In genomic region chr9:71858812-71859211, GRCh38 we compare ENCODE assay signal across 10 cellular contexts. TPM values are rescaled to one million over a fixed set of nuclear protein-coding genes. Genes with fewer than 3 reads are reported as not detected.
A peak's percentile ranks its signal among the peaks of the same experiment; 100 is the strongest.
DNase-seq lines count a peak whose midpoint lies in the region; ATAC-seq lines count a peak whose summit lies in the region.
"Had no signal": no experiment of that assay in that cellular context is flagged by ENCODE, and none has a peak within 500 bp of the region (broad histone marks: within the 10 kb centered on the region; RNA-seq: fewer than 3 reads in every experiment).

No MANE protein-coding gene starts in this region.

- peak in 1 of 2 donors; percentile 6 for DNase-seq in activated naive CD4-positive, alpha-beta T cell treated with anti-CD3 and anti-CD28 coated beads, Interleukin-2, amount 50 U/mL, for 72 hours (ENCODE audit: low spot score in 2 of 2)
- no peak for DNase-seq in activated naive CD4-positive, alpha-beta T cell treated with Interleukin-2 at 50 U/mL for 16 hours
- DNase-seq in Right ventricle myocardium inferior (ENCODE audit: missing footprints) (no peak), occipital lobe (lab: John Stamatoyannopoulos, UW) (no peak), MG63 (no peak)
- DNase-seq: Karpas-422 had no signal

- H3K9me3 ChIP-seq in MG63: peaks cover 9% of the 10 kb centered on the region

- intact Hi-C loops in Right ventricle myocardium inferior (cut with DNase I): no loop called here

- H3K36me3 ChIP-seq in MG63: no peaks in the 10 kb centered on the region; the same call in 1 of the 2 replicates

- no peak overlapping the region for H3K4me3 Mint-ChIP-seq in T-helper 1 cell treated with Interleukin-12 subunit alpha and Interleukin-12 subunit beta and Interleukin-4 antibody, amounts not matched to agents 30 μg/mL and 1 μg/mL, for 36 hours

- H3K27ac Mint-ChIP-seq in activated naive CD4-positive, alpha-beta T cell treated with anti-CD3 and anti-CD28 coated beads, Interleukin-2, amount 50 U/mL, for 72 hours: peak overlapping the region in 1 of 2 donors; percentile 11
- H3K27ac Mint-ChIP-seq in T-helper 1 cell treated with Interleukin-12 subunit alpha and Interleukin-12 subunit beta and Interleukin-4 antibody, amounts not matched to agents 30 μg/mL and 1 μg/mL, for 36 hours: peak overlapping the region; percentile 19

- peak; percentile 96 to 97 for ATAC-seq in activated naive CD4-positive, alpha-beta T cell treated with anti-CD3 and anti-CD28 coated beads, Interleukin-2, amount 50 U/mL, for 72 hours
- ATAC-seq in HG02981 (IDR thresholded peaks at IDR 0.05; ENCODE audit: unreplicated experiment): peak; percentile 84
- no peak for ATAC-seq in Right ventricle myocardium inferior
- ATAC-seq in HG02623 (IDR thresholded peaks at IDR 0.05; ENCODE audit: unreplicated experiment): no peak

- H3K27me3 ChIP-seq in MG63: no peaks in the 10 kb centered on the region

- H3K27me3 Mint-ChIP-seq in T-helper 1 cell treated with Interleukin-12 subunit alpha and Interleukin-12 subunit beta and Interleukin-4 antibody, amounts not matched to agents 30 μg/mL and 1 μg/mL, for 36 hours (ENCODE audit: low read depth): no peaks in the 10 kb centered on the region

- no peak overlapping the region for H3K4me3 ChIP-seq in MG63
- H3K4me3 ChIP-seq: lung had no signal

- peaks cover 5 to 9% of the 10 kb centered on the region in 2 donors for H3K9me3 Mint-ChIP-seq in activated naive CD4-positive, alpha-beta T cell treated with anti-CD3 and anti-CD28 coated beads, Interleukin-2, amount 50 U/mL, for 72 hours
- peaks cover 27% of the 10 kb centered on the region for H3K9me3 Mint-ChIP-seq in T-helper 1 cell treated with Interleukin-12 subunit alpha and Interleukin-12 subunit beta and Interleukin-4 antibody, amounts not matched to agents 30 μg/mL and 1 μg/mL, for 36 hours

- H3K4me1 Mint-ChIP-seq in T-helper 1 cell treated with Interleukin-12 subunit alpha and Interleukin-12 subunit beta and Interleukin-4 antibody, amounts not matched to agents 30 μg/mL and 1 μg/mL, for 36 hours (ENCODE audit: low read depth): peaks cover 15% of the 10 kb centered on the region

- H3K36me3 Mint-ChIP-seq in activated naive CD4-positive, alpha-beta T cell treated with anti-CD3 and anti-CD28 coated beads, Interleukin-2, amount 50 U/mL, for 72 hours: peaks cover 8 to 33% of the 10 kb centered on the region in 2 donors
- H3K36me3 Mint-ChIP-seq in T-helper 1 cell treated with Interleukin-12 subunit alpha and Interleukin-12 subunit beta and Interleukin-4 antibody, amounts not matched to agents 30 μg/mL and 1 μg/mL, for 36 hours (ENCODE audit: low read depth): peaks cover 34% of the 10 kb centered on the region

RNA-seq across cellular contexts. Expression of gene ABHD17B, which starts 52.2 kb away (rescaled TPM):
- 10 to 100 TPM; 11.1 to 15.4 TPM for total RNA-seq in activated naive CD4-positive, alpha-beta T cell treated with anti-CD3 and anti-CD28 coated beads, Interleukin-2, amount 50 U/mL, for 72 hours
- total RNA-seq in Right ventricle myocardium inferior (10.5 TPM), occipital lobe (105 TPM)
- 10.8 and 11.4 TPM in 2 replicates for total RNA-seq in MG63 (2014; rRNA removed; shearing (Covaris generic); ENCODE audit: low replicate concordance)

RNA-seq across cellular contexts. Expression of gene C9orf85, which starts 52.6 kb away (rescaled TPM):
- total RNA-seq in activated naive CD4-positive, alpha-beta T cell treated with anti-CD3 and anti-CD28 coated beads, Interleukin-2, amount 50 U/mL, for 72 hours: 1 to 10 TPM; 9.5 to 10.0 TPM
- total RNA-seq in Right ventricle myocardium inferior (9.4 TPM), occipital lobe (14.2 TPM)
- 4.6 and 9.4 TPM in 2 replicates for total RNA-seq in MG63 (2014; rRNA removed; shearing (Covaris generic); ENCODE audit: low replicate concordance)

Comparison
In these comparisons a context has a peak if more than half of its experiments do, and no peak if none do; other contexts are left out.
1. ATAC-seq: peak in activated naive CD4-positive, alpha-beta T cell treated with anti-CD3 and anti-CD28 coated beads, Interleukin-2, amount 50 U/mL, for 72 hours (2 of 2) and HG02981 (single experiment); none in Right ventricle myocardium inferior (single experiment) and HG02623 (single experiment).